In genomic region chr12:75683220-75683619, GRCh38 we compare ENCODE assay signal across 19 cellular contexts.
A peak's percentile ranks its signal among the peaks of the same experiment; 100 is the strongest.
DNase-seq lines count a peak whose midpoint lies in the region; ATAC-seq, FAIRE-seq and TF ChIP-seq lines count a peak whose summit lies in the region.
"Had no signal": no experiment of that assay in that cellular context is flagged by ENCODE, and none has a peak within 500 bp of the region (broad histone marks: within the 10 kb centered on the region; RNA-seq: fewer than 3 reads in every experiment).

No MANE protein-coding gene starts in this region.

- H3K4me1 Mint-ChIP-seq in mesothelial cell of epicardium, result peaks cover 19% of the 10 kb centered on the region
- H3K4me1 Mint-ChIP-seq: B cell had no signal

- no peak for TF ChIP-seq CTCF in GM12878 (IDR thresholded peaks at IDR 0.05 in 2 of 3, conservative IDR thresholded peaks at IDR 0.05 in 1 of 3; ENCODE audit: control insufficient read depth in 2 of 3, extremely low read depth in 1 of 3, insufficient read depth in 1 of 3, low read depth in 3 of 3, low read length in 3 of 3)
- TF ChIP-seq CTCF in mesothelial cell of epicardium (IDR thresholded peaks at IDR 0.05; ENCODE audit: unreplicated experiment), result no peak

- H3K36me3 Mint-ChIP-seq in mesothelial cell of epicardium, result peaks cover 5% of the 10 kb centered on the region

- H2AFZ ChIP-seq in GM12878 (ENCODE audit: control insufficient read depth, low read depth, low read length), result no peak overlapping the region

- peaks cover 8% of the 10 kb centered on the region for H3K9me3 Mint-ChIP-seq in mesothelial cell of epicardium

- no peak for TF ChIP-seq POLR2A in GM12878 (IDR thresholded peaks at IDR 0.05; ENCODE audit: low read depth, low read length)

- H3K4me2 ChIP-seq in BLaER1 (peak overlapping the region; percentile 16), GM12878 (ENCODE audit: control insufficient read depth, insufficient read depth) (no peak overlapping the region)
- H3K4me2 ChIP-seq: SK-N-SH had no signal

- peak overlapping the region; percentile 88 for H3K27ac Mint-ChIP-seq in mesothelial cell of epicardium
- H3K27ac Mint-ChIP-seq: CD4-positive, alpha-beta T cell; H9 had no signal

- peaks cover 18% of the 10 kb centered on the region for H3K4me1 ChIP-seq in BLaER1
- no peaks in the 10 kb centered on the region for H3K4me1 ChIP-seq in GM12878 (ENCODE audit: control insufficient read depth, insufficient read depth, low read length)

- ATAC-seq in HG03060 (IDR thresholded peaks at IDR 0.05; ENCODE audit: low read depth, unreplicated experiment), result peak; percentile 69
- peak; percentile 40 for ATAC-seq in GM12878
- no peak for ATAC-seq in GM19035 (IDR thresholded peaks at IDR 0.05; ENCODE audit: unreplicated experiment)
- ATAC-seq: Right ventricle myocardium inferior had no signal

- no peak overlapping the region for H3K27ac ChIP-seq in BLaER1
- no peak overlapping the region for H3K27ac ChIP-seq in GM12878 (ENCODE audit: control insufficient read depth, insufficient read depth)

- in situ Hi-C loops in GM12878 (cut with MboI), result no loop called here

- WGBS in GM12878 (ENCODE audit: insufficient coverage, insufficient replicate concordance, low lambda C conversion rate, missing lambda C conversion rate), result 30% methylated on average over 2 of the region's 2 CpGs

- H3K9me3 ChIP-seq in BLaER1 (no peaks in the 10 kb centered on the region; the same call in 1 of the 2 replicates), GM12878 (replicated peaks; ENCODE audit: control insufficient read depth, insufficient read depth, low read length) (no peaks in the 10 kb centered on the region)

- H3K4me3 Mint-ChIP-seq in mesothelial cell of epicardium, result no peak overlapping the region
- H3K4me3 Mint-ChIP-seq: B cell; CD4-positive, alpha-beta T cell; H9 had no signal

- no peaks in the 10 kb centered on the region for H4K20me1 ChIP-seq in BLaER1
- no peaks in the 10 kb centered on the region for H4K20me1 ChIP-seq in GM12878 (ENCODE audit: control insufficient read depth, insufficient read depth)

- RAD21 ChIA-PET in GM12878 (lab: Charles Lee; ENCODE audit: unreplicated experiment), result no interaction called here

- intact Hi-C loops in GM12878 (cut with micrococcal nuclease; ENCODE audit: unreplicated experiment), result no loop called here

- POLR2A ChIA-PET in GM12878 (lab: Charles Lee), result no interaction called here

- CTCF ChIA-PET in GM12878 (lab: Yijun Ruan, JAX), result no interaction called here

- no peak overlapping the region for H3K4me3 ChIP-seq in BLaER1
- no peak overlapping the region for H3K4me3 ChIP-seq in GM12878

- no TSS peak for BruUV-seq in GM12878 (replicated peaks; lab: Mats Ljungman, UMichigan)

- H3K9ac ChIP-seq in BLaER1 (no peak overlapping the region), GM12878 (ENCODE audit: control insufficient read depth, insufficient read depth, low read length) (no peak overlapping the region)
- H3K9ac ChIP-seq: SK-N-SH had no signal

- H3K27me3 Mint-ChIP-seq in mesothelial cell of epicardium (ENCODE audit: low read depth), result no peaks in the 10 kb centered on the region

- H3K27me3 ChIP-seq in BLaER1, result no peaks in the 10 kb centered on the region
- no peaks in the 10 kb centered on the region for H3K27me3 ChIP-seq in GM12878 (replicated peaks in 1 of 2; ENCODE audit: control insufficient read depth in 2 of 2, insufficient read depth in 2 of 2, low read length in 1 of 2)

- H3K36me3 ChIP-seq in BLaER1 (no peaks in the 10 kb centered on the region), GM12878 (ENCODE audit: control insufficient read depth in 2 of 2, insufficient read depth in 2 of 2, low read length in 1 of 2) (no peaks in the 10 kb centered on the region)

- DNase-seq in GM12878 (ENCODE audit: low read depth, low spot score) (no peak), mesothelial cell of epicardium (ENCODE audit: low spot score in 2 of 2, unreplicated experiment in 2 of 2) (no peak), SHP77 treated with DMSO at 0.1 percent for 48 hours (lab: John Stamatoyannopoulos, UW) (no peak), NCI-H345 (lab: John Stamatoyannopoulos, UW) (no peak)
- no peak for DNase-seq in stimulated activated CD4-positive, alpha-beta T cell treated with anti-CD3 and anti-CD28 coated beads, Interleukin-4, amount 100 ng/mL, for 1 hour
- DNase-seq: CD4-positive, alpha-beta T cell; DMS53; H9; NCI-H1694 treated with DMSO at 0.1 percent for 48 hours; NCI-H524 treated with DMSO at 0.1 percent for 48 hours; SK-N-SH; T-helper 1 cell had no signal

- SMC1A ChIA-PET in GM12878 (lab: Charles Lee; ENCODE audit: uncharacterized antibody, unreplicated experiment), result no interaction called here

- TF ChIP-seq RAD21 in GM12878 (IDR thresholded peaks at IDR 0.05; ENCODE audit: insufficient read depth, low read depth, low read length), result no peak

- FAIRE-seq in GM12878 (lab: Jason Lieb, UNC), result no peak
- FAIRE-seq: GM12892, GM18507 had no signal

- no peak for TF ChIP-seq EP300 in GM12878 (IDR thresholded peaks at IDR 0.05; ENCODE audit: borderline replicate concordance in 1 of 2, control insufficient read depth in 1 of 2, low read depth in 2 of 2, low read length in 2 of 2)

- H3K79me2 ChIP-seq in GM12878 (ENCODE audit: control insufficient read depth, insufficient read depth, low read length), result no peaks in the 10 kb centered on the region

TF ChIP-seq in GM12878, 131 proteins besides CTCF, POLR2A, EP300 and RAD21:
- TF ChIP-seq, protein P1, sequence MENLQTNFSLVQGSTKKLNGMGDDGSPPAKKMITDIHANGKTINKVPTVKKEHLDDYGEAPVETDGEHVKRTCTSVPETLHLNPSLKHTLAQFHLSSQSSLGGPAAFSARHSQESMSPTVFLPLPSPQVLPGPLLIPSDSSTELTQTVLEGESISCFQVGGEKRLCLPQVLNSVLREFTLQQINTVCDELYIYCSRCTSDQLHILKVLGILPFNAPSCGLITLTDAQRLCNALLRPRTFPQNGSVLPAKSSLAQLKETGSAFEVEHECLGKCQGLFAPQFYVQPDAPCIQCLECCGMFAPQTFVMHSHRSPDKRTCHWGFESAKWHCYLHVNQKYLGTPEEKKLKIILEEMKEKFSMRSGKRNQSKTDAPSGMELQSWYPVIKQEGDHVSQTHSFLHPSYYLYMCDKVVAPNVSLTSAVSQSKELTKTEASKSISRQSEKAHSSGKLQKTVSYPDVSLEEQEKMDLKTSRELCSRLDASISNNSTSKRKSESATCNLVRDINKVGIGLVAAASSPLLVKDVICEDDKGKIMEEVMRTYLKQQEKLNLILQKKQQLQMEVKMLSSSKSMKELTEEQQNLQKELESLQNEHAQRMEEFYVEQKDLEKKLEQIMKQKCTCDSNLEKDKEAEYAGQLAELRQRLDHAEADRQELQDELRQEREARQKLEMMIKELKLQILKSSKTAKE (IDR thresholded peaks at IDR 0.05; ENCODE audit: low read depth, poor library complexity, severe bottlenecking), result no peak
- TF ChIP-seq ASH2L (IDR thresholded peaks at IDR 0.05; ENCODE audit: borderline replicate concordance, low read depth), result no peak
- TF ChIP-seq ATF2 (IDR thresholded peaks at IDR 0.05; ENCODE audit: low read length), result no peak
- no peak for TF ChIP-seq CHD2 (IDR thresholded peaks at IDR 0.05; ENCODE audit: borderline replicate concordance, low read depth, low read length)
